In the genomic region with DNA sequence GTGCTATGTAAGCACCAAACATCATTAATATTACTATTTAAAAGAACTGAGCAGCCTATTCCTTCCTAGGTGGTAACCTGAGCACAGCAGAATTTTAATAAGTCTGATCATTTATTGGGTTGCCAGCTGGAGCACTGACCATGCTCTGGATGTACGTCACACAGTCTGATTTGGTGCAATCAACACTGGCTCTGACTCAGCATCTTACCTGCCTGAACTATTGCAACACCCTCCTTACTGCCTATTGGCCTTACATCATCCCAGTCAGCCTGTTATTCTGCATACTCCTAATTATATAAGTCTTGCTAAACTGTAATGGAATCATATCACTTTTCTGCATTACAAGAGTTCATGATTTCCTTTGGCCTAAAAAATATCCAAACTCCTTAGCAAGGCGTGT, we compare ENCODE assay signal across 1 cellular context.
TF ChIP-seq lines count a peak whose summit lies in the region.

No MANE protein-coding gene starts in this region.

TF ChIP-seq in IMR-90, 13 proteins besides CTCF, POLR2A, EP300 and RAD21:
- TF ChIP-seq CEBPB (IDR thresholded peaks at IDR 0.05; ENCODE audit: low read depth, low read length) (peak; percentile 55; the same call in 1 of the 2 replicates), RCOR1 (IDR thresholded peaks at IDR 0.05; ENCODE audit: insufficient replicate concordance, low read length) (no peak)
